26 cellular contexts compared by ENCODE assay signal in the genomic region with DNA sequence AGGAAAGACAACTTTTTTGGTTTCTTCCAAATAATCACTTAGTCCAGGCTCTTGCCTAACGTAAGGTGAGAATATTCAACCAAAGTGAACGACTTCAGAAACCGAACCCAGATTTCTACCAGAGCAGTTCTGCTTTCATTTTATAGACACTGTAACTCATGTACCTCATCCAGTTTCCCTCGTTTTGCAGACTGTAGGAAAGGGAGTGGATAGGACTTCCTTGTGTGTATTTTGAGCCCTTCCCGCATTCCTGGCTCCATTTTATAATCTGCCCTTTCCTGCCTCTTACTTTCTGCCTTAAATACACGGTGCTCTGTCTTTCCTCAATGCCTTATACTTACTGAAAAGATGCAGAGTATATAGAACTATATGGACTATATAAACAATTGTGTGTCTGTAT. TPM values are rescaled to one million over a fixed set of nuclear protein-coding genes. Genes with fewer than 3 reads are reported as not detected.
DNase-seq lines count a peak whose midpoint lies in the region; ATAC-seq and TF ChIP-seq lines count a peak whose summit lies in the region.
"Had no signal": no experiment of that assay in that cellular context is flagged by ENCODE, and none has a peak within 500 bp of the region (broad histone marks: within the 10 kb centered on the region; RNA-seq: fewer than 3 reads in every experiment).

No MANE protein-coding gene starts in this region.

- no peak overlapping the region for H2BK12ac ChIP-seq in H9 (ENCODE audit: insufficient read length, low read depth, low read length)

- H3K27me3 Mint-ChIP-seq in H9 (ENCODE audit: low read depth): no peaks in the 10 kb centered on the region
- H3K27me3 Mint-ChIP-seq in endothelial cell (ENCODE audit: unreplicated experiment): no peaks in the 10 kb centered on the region

- no peak overlapping the region for H4K8ac ChIP-seq in H9 (replicated peaks; ENCODE audit: insufficient read length, low read depth, low read length)

- TF ChIP-seq CTCF in H9 (conservative IDR thresholded peaks at IDR 0.05): no peak
- TF ChIP-seq CTCF in endothelial cell (IDR thresholded peaks at IDR 0.05; ENCODE audit: unreplicated experiment): no peak
- no peak for TF ChIP-seq CTCF in mucosa of descending colon (IDR thresholded peaks at IDR 0.05)

- no peaks in the 10 kb centered on the region for H3K79me2 ChIP-seq in H9 (ENCODE audit: insufficient read depth, low read length)

- H2AK5ac ChIP-seq in H9 (ENCODE audit: insufficient read length, low read length): no peak overlapping the region

- DNase-seq in DMS53 treated with DMSO at 0.1 percent for 48 hours (lab: John Stamatoyannopoulos, UW; ENCODE audit: unreplicated experiment): peak; percentile 6
- no peak for DNase-seq in H9
- no peak for DNase-seq in endothelial cell (ENCODE audit: low spot score)
- DNase-seq in mucosa of descending colon: peak in 1 of 3 donors; percentile 12
- DNase-seq: ACHN; CD4-positive, CD25-positive, alpha-beta regulatory T cell; DMS153; KBM-7; NCI-H2029; NCI-H226; NCI-H510A; NCI-H69; PC-3; SJCRH30; T-helper 1 cell had no signal

- intact Hi-C loops in mucosa of descending colon (cut with DNase I, micrococcal nuclease): loop anchor here in 1 of 2 donors (5.0 kb wide), 1 partner anchor 861 kb away; no protein-coding TSS in a partner anchor

- H3K4me3 Mint-ChIP-seq in H9: no peak overlapping the region
- no peak overlapping the region for H3K4me3 Mint-ChIP-seq in endothelial cell (ENCODE audit: unreplicated experiment)
- H3K4me3 Mint-ChIP-seq: CD4-positive, CD25-positive, alpha-beta regulatory T cell; T-helper 2 cell treated with Interferon-gamma antibody and Interleukin-4, amounts not matched to agents 5 μg/mL and 100 μg/mL, for 36 hours had no signal

- no peak overlapping the region for H3K9ac ChIP-seq in H9 (ENCODE audit: extremely low read depth, insufficient read length, low read length)
- H3K9ac ChIP-seq: BLaER1 had no signal

- H3K4me3 ChIP-seq in mucosa of descending colon: no peak overlapping the region
- H3K4me3 ChIP-seq: BLaER1, GM12878, SJCRH30 had no signal

- no peak overlapping the region for H3K18ac ChIP-seq in H9 (ENCODE audit: insufficient read length, low read depth, low read length)

- H3K23me2 ChIP-seq in H9 (ENCODE audit: insufficient read length, low read depth, low read length, poor library complexity, severe bottlenecking): no peaks in the 10 kb centered on the region

- peaks cover 9 to 17% of the 10 kb centered on the region in 2 experiments for H3K4me1 Mint-ChIP-seq in H9
- H3K4me1 Mint-ChIP-seq in endothelial cell (ENCODE audit: unreplicated experiment): peaks cover 11% of the 10 kb centered on the region

- no peaks in the 10 kb centered on the region for H3K9me3 Mint-ChIP-seq in H9
- H3K9me3 Mint-ChIP-seq in endothelial cell (ENCODE audit: unreplicated experiment): no peaks in the 10 kb centered on the region
- H3K9me3 Mint-ChIP-seq: CD4-positive, CD25-positive, alpha-beta regulatory T cell; T-helper 2 cell treated with Interferon-gamma antibody and Interleukin-4, amounts not matched to agents 5 μg/mL and 100 μg/mL, for 36 hours had no signal

- WGBS in H9 (ENCODE audit: extremely low coverage, insufficient read length, low lambda C conversion rate): no CpG with 5 or more reads among the region's 6 CpGs

- H3K4me2 ChIP-seq in H9 (ENCODE audit: insufficient read depth, insufficient read length, low read length): no peak overlapping the region
- H3K4me2 ChIP-seq: BLaER1 had no signal

- no peak overlapping the region for H3K4ac ChIP-seq in H9 (ENCODE audit: low read depth, low read length)

- ATAC-seq in mucosa of descending colon (peak; percentile 56), GM21786 (IDR thresholded peaks at IDR 0.05; ENCODE audit: unreplicated experiment) (no peak), HG02885 (IDR thresholded peaks at IDR 0.05; ENCODE audit: poor library complexity, unreplicated experiment) (no peak), HG02759 (IDR thresholded peaks at IDR 0.05; ENCODE audit: unreplicated experiment) (no peak)

- H3K27ac Mint-ChIP-seq in H9 (no peak overlapping the region), endothelial cell (ENCODE audit: unreplicated experiment) (peak overlapping the region; percentile 4)
- H3K27ac Mint-ChIP-seq: CD4-positive, CD25-positive, alpha-beta regulatory T cell; T-helper 2 cell treated with Interferon-gamma antibody and Interleukin-4, amounts not matched to agents 5 μg/mL and 100 μg/mL, for 36 hours had no signal

- H2BK120ac ChIP-seq in H9 (ENCODE audit: low read depth, low read length, poor library complexity, severe bottlenecking): no peak overlapping the region

- no peak overlapping the region for H4K91ac ChIP-seq in H9 (ENCODE audit: insufficient read length, low read depth, low read length)

- H2AFZ ChIP-seq in H9 (ENCODE audit: low read length): peak overlapping the region; percentile 65

- no peak overlapping the region for H3K23ac ChIP-seq in H9 (ENCODE audit: insufficient read length, low read depth, low read length)

- H3K36me3 ChIP-seq in mucosa of descending colon (ENCODE audit: low read depth): no peaks in the 10 kb centered on the region
- H3K36me3 ChIP-seq: BLaER1, SJCRH30 had no signal

- H3K4me1 ChIP-seq in H9 (ENCODE audit: insufficient read depth, low read length) (no peaks in the 10 kb centered on the region; the same call in 1 of the 2 replicates), mucosa of descending colon (ENCODE audit: low read depth) (no peaks in the 10 kb centered on the region)
- H3K4me1 ChIP-seq: BLaER1 had no signal

- no peaks in the 10 kb centered on the region for H3K27me3 ChIP-seq in H9 (ENCODE audit: insufficient read depth, low read length)
- H3K27me3 ChIP-seq: BLaER1, SJCRH30 had no signal

- H3K56ac ChIP-seq in H9 (ENCODE audit: insufficient read length, low read depth, low read length): no peak overlapping the region

- H3K9me3 ChIP-seq in H9 (ENCODE audit: control insufficient read depth, low read depth, low read length) (no peaks in the 10 kb centered on the region), mucosa of descending colon (no peaks in the 10 kb centered on the region)
- H3K9me3 ChIP-seq: BLaER1, SJCRH30 had no signal

- H3K36me3 Mint-ChIP-seq in H9 (ENCODE audit: insufficient read depth in 1 of 3, low read depth in 3 of 3) (no peaks in the 10 kb centered on the region), endothelial cell (ENCODE audit: low read depth, unreplicated experiment) (no peaks in the 10 kb centered on the region)
- H3K36me3 Mint-ChIP-seq: CD4-positive, CD25-positive, alpha-beta regulatory T cell had no signal

- no peak overlapping the region for H2BK15ac ChIP-seq in H9 (ENCODE audit: low read depth, low read length)

- no peak overlapping the region for H2BK20ac ChIP-seq in H9 (ENCODE audit: low read depth, low read length, poor library complexity, severe bottlenecking)

- H3K27ac ChIP-seq in H9 (ENCODE audit: insufficient read length, low read depth, low read length): no peak overlapping the region
- H3K27ac ChIP-seq: BLaER1, SJCRH30 had no signal

- no peak overlapping the region for H3K14ac ChIP-seq in H9 (ENCODE audit: insufficient read depth, low read length)

- H4K5ac ChIP-seq in H9 (ENCODE audit: insufficient read length, low read depth, low read length): no peak overlapping the region

- no peak overlapping the region for H2BK5ac ChIP-seq in H9 (ENCODE audit: insufficient read length, low read length)

- no peak overlapping the region for H3T11ph ChIP-seq in H9 (ENCODE audit: low read length)

- no peaks in the 10 kb centered on the region for H3K79me1 ChIP-seq in H9 (ENCODE audit: insufficient read depth, low read depth, low read length, poor library complexity, severe bottlenecking)

- no peaks in the 10 kb centered on the region for H4K20me1 ChIP-seq in H9 (ENCODE audit: control insufficient read depth, insufficient read depth, insufficient read length)
- H4K20me1 ChIP-seq: BLaER1 had no signal

RNA-seq across cellular contexts. Expression of a gene that starts 20.8 kb away (rescaled TPM):
- total RNA-seq in H9 (2021): 0.09 TPM in 1 of 2 replicates, not detected in the other
- not detected for total RNA-seq in endothelial cell (ENCODE audit: unreplicated experiment)
- total RNA-seq in mucosa of descending colon: not detected
- total RNA-seq: CD4-positive, CD25-positive, alpha-beta regulatory T cell; Daoy; GM12878; LHCN-M2; MCF 10A; PC-3; Right ventricle myocardium inferior; RPMI7951; SJCRH30 had no signal
